ENCODE assay signal across 8 cellular contexts in the genomic region with DNA sequence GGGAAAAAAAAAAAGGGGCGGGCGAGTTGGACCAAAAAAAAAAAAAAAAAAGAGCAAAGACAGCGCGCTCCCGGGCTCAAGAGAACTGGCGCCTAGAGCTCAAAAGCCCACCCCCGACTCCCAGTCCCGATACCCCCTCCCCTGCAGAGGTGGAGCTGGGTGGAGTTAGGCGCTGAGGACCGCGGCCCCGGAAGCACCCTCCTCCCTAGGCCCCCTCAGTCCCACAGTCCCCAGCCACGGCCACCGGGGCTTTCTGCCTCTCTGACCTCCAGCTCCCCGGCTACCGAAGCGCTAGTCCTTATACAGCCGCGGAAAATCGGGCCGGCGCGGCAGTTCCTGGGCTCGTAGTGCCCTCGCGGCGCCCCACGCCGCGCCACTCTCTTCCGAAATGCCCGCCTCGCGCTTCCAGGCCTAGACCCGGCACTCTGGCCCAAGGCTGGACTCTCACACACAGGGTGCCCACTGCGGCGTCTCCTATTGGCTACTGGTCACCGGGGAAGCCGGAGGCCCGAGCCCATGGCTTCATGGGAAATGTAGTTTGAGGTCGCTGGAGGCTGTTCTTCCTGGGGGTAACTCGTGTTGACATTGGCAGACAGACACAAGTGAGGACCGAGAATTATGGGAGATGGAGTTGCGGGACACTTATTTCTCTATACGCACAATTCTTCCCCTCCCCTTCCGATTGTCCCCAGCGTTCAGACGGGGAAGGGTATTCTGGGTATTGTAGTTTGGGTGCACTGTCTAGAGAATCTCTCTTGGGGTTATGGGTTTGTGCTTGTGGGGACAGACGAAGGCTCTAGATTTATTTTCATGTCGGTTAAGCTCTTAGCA. TPM values are rescaled to one million over a fixed set of nuclear protein-coding genes. Genes with fewer than 3 reads are reported as not detected.
DNase-seq lines count a peak whose midpoint lies in the region; ATAC-seq lines count a peak whose summit lies in the region.

A gene with protein sequence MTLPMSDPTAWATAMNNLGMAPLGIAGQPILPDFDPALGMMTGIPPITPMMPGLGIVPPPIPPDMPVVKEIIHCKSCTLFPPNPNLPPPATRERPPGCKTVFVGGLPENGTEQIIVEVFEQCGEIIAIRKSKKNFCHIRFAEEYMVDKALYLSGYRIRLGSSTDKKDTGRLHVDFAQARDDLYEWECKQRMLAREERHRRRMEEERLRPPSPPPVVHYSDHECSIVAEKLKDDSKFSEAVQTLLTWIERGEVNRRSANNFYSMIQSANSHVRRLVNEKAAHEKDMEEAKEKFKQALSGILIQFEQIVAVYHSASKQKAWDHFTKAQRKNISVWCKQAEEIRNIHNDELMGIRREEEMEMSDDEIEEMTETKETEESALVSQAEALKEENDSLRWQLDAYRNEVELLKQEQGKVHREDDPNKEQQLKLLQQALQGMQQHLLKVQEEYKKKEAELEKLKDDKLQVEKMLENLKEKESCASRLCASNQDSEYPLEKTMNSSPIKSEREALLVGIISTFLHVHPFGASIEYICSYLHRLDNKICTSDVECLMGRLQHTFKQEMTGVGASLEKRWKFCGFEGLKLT (minus strand): TSS at position 427 of the 831 bp plus-strand sequence. CDS start 199,993 bp downstream, outside the sequence.

- POLR2A ChIA-PET in CD8-positive, alpha-beta memory T cell (lab: Charles Lee): interaction anchor here (0.6 to 0.7 kb wide), 2 partner anchors 635 to 1502 kb away, joined by 3 read pairs; no protein-coding TSS in a partner anchor

- no peak within 1 kb of the TSS for H3K4me3 Mint-ChIP-seq in CD8-positive, alpha-beta memory T cell
- no peak within 1 kb of the TSS for H3K4me3 Mint-ChIP-seq in effector memory CD8-positive, alpha-beta T cell

- peaks cover 0 to 8% of the 10 kb centered on the region in 2 donors for H3K27me3 Mint-ChIP-seq in CD8-positive, alpha-beta memory T cell
- no peaks in the 10 kb centered on the region for H3K27me3 Mint-ChIP-seq in effector memory CD8-positive, alpha-beta T cell

- H3K27ac Mint-ChIP-seq in CD8-positive, alpha-beta memory T cell: peak within 1 kb of the TSS in 7 of 8 donors; percentile 15 to 90 (median 61)
- H3K27ac Mint-ChIP-seq in effector memory CD8-positive, alpha-beta T cell: no peak within 1 kb of the TSS

- H3K9me3 ChIP-seq in CD8-positive, alpha-beta memory T cell (ENCODE audit: low read length): no peaks in the 10 kb centered on the region

- ATAC-seq in GM19468 (IDR thresholded peaks at IDR 0.05; ENCODE audit: extremely low read depth, unreplicated experiment): peak; percentile 97
- peak; percentile 95 for ATAC-seq in effector memory CD8-positive, alpha-beta T cell (replicated peaks)

- peaks cover 5% of the 10 kb centered on the region for H3K4me1 ChIP-seq in CD8-positive, alpha-beta memory T cell (ENCODE audit: insufficient read depth, low read length)

- H3K9me3 Mint-ChIP-seq in CD8-positive, alpha-beta memory T cell: no peaks in the 10 kb centered on the region
- no peaks in the 10 kb centered on the region for H3K9me3 Mint-ChIP-seq in effector memory CD8-positive, alpha-beta T cell

- peak; percentile 65 to 89 (median 84) for DNase-seq in CD8-positive, alpha-beta memory T cell
- DNase-seq in HS-5 (ENCODE audit: low read depth) (peak; percentile 79), medulla oblongata (ENCODE audit: extremely low spot score) (peak; percentile 98)
- peak; percentile 76 for DNase-seq in NK-92 treated with Interleukin-12 subunit alpha and Interleukin-12 subunit beta, amount 100 ng/mL, for 24 hours (lab: John Stamatoyannopoulos, UW)
- peak; percentile 87 for DNase-seq in activated CD8-positive, alpha-beta memory T cell treated with anti-CD3 and anti-CD28 coated beads for 24 hours
- peak; percentile 72 to 73 (median 72) for DNase-seq in effector memory CD8-positive, alpha-beta T cell
- DNase-seq in stimulated activated CD8-positive, alpha-beta memory T cell treated with anti-CD3 and anti-CD28 coated beads, Interleukin-12 subunit alpha, Interleukin-12 subunit beta, amount 100 ng/mL, for 24 hours (ENCODE audit: extremely low read depth): peak; percentile 46

- no peaks in the 10 kb centered on the region for H3K36me3 ChIP-seq in CD8-positive, alpha-beta memory T cell (ENCODE audit: insufficient read depth, low read length)

- peaks cover 7 to 9% (median 9%) of the 10 kb centered on the region in 3 donors for H3K4me1 Mint-ChIP-seq in CD8-positive, alpha-beta memory T cell
- peaks cover 6 to 9% of the 10 kb centered on the region in 2 donors for H3K4me1 Mint-ChIP-seq in effector memory CD8-positive, alpha-beta T cell (ENCODE audit: low read depth in 2 of 2)

- H3K27ac ChIP-seq in CD8-positive, alpha-beta memory T cell (ENCODE audit: low read depth, low read length): peak within 1 kb of the TSS; percentile 79

- no peaks in the 10 kb centered on the region for H3K27me3 ChIP-seq in CD8-positive, alpha-beta memory T cell (ENCODE audit: insufficient read depth, low read length, poor library complexity, severe bottlenecking)

- CTCF ChIA-PET in CD8-positive, alpha-beta memory T cell (lab: Charles Lee): interaction anchor here (0.7 kb wide), 1 partner anchor 14 kb away, joined by 3 read pairs; no protein-coding TSS in a partner anchor

- H3K4me3 ChIP-seq in CD8-positive, alpha-beta memory T cell (ENCODE audit: low read length): peak within 1 kb of the TSS; percentile 77

- peaks cover 0 to 12% (median 0%) of the 10 kb centered on the region in 3 donors for H3K36me3 Mint-ChIP-seq in CD8-positive, alpha-beta memory T cell
- H3K36me3 Mint-ChIP-seq in effector memory CD8-positive, alpha-beta T cell (ENCODE audit: insufficient read depth): no peaks in the 10 kb centered on the region

RNA-seq across cellular contexts. Expression of the gene that starts here (rescaled TPM):
- total RNA-seq in CD8-positive, alpha-beta memory T cell: 10 to 100 TPM; 10.8 to 14.7 TPM
- 19.2 TPM for polyA plus RNA-seq in CD8-positive, alpha-beta memory T cell

Comparison
In these comparisons a context has a peak if more than half of its experiments do, and no peak if none do; other contexts are left out.
1. Peak in every context shown above with its lines: DNase-seq, ATAC-seq, H3K4me3 ChIP-seq and H3K27ac ChIP-seq.
2. DNase-seq: peak in every context shown above with its lines; median percentile 98 in medulla oblongata; 87 in activated CD8-positive, alpha-beta memory T cell treated with anti-CD3 and anti-CD28 coated beads for 24 hours; 84 in CD8-positive, alpha-beta memory T cell; 79 in HS-5; 76 in NK-92 treated with Interleukin-12 subunit alpha and Interleukin-12 subunit beta, amount 100 ng/mL, for 24 hours; 72 in effector memory CD8-positive, alpha-beta T cell; 46 in stimulated activated CD8-positive, alpha-beta memory T cell treated with anti-CD3 and anti-CD28 coated beads, Interleukin-12 subunit alpha, Interleukin-12 subunit beta, amount 100 ng/mL, for 24 hours.
3. H3K27ac Mint-ChIP-seq: peak in CD8-positive, alpha-beta memory T cell (7 of 8); none in effector memory CD8-positive, alpha-beta T cell (0 of 2).